27 cellular contexts compared by ENCODE assay signal in the genomic region with DNA sequence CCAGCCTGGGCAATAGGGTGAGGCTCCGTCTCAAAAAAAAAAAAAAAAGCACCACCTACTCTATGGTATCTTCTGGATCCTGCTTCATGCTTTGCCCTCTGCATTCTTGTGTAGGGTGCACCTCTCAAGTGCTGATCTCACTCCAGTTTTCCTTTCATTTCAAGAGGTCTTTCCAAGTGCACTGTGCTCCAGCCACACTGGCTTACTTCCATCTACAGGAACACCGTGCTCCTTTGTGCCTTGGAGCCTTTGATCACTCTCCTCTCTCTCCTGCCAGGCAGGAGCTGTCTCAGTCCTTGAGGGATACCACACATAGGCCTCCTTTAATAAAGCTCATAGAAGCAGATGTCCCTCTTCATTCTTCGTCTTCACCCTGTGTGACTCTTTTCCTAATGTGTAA. TPM values are rescaled to one million over a fixed set of nuclear protein-coding genes. Genes with fewer than 3 reads are reported as not detected.
"Had no signal": no experiment of that assay in that cellular context is flagged by ENCODE, and none has a peak within 500 bp of the region (broad histone marks: within the 10 kb centered on the region; RNA-seq: fewer than 3 reads in every experiment).

No MANE protein-coding gene starts in this region.

- H3K9me3 ChIP-seq: gastroesophageal sphincter, ovary, psoas muscle, right atrium auricular region, suprapubic skin, tibial nerve had no signal

- H3K27me3 Mint-ChIP-seq: activated CD4-positive, alpha-beta memory T cell treated with anti-CD3 and anti-CD28 coated beads for 36 hours; activated CD4-positive, alpha-beta T cell treated with anti-CD3 and anti-CD28 coated beads, Interleukin-2, amount 10 ng/mL, durations not matched to agents 24 days and 14 days; activated naive CD4-positive, alpha-beta T cell treated with anti-CD3 and anti-CD28 coated beads, Interleukin-2, amount 50 U/mL, for 24 hours; naive B cell; stimulated activated naive B cell treated with anti-CD40 and anti-IgM and Interleukin-4, amounts not matched to agents 10 μg/mL and 1 μg/mL and 100 μg/mL, for 72 hours had no signal

- ATAC-seq: activated naive CD8-positive, alpha-beta T cell treated with anti-CD3 and anti-CD28 coated beads, Interleukin-2, amount 50 U/mL, for 24 hours; gastroesophageal sphincter; psoas muscle; stimulated activated naive B cell treated with anti-CD40 and anti-IgM and Interleukin-4, amounts not matched to agents 10 μg/mL and 1 μg/mL and 100 μg/mL, for 72 hours had no signal

- H2AFZ ChIP-seq: hepatocyte had no signal

- DNase-seq: activated CD4-positive, alpha-beta memory T cell treated with anti-CD3 and anti-CD28 coated beads for 36 hours; activated CD4-positive, alpha-beta T cell treated with anti-CD3 and anti-CD28 coated beads, Interleukin-2, amount 10 ng/mL, durations not matched to agents 24 days and 14 days; activated CD4-positive, CD25-positive, alpha-beta regulatory T cell treated with anti-CD3 and anti-CD28 coated beads, Interleukin-2, amount 50 U/mL, for 72 hours; activated CD8-positive, alpha-beta memory T cell treated with anti-CD3 and anti-CD28 coated beads, Interleukin-2, amount 50 U/mL, for 4 hours; activated gamma-delta T cell; activated naive CD8-positive, alpha-beta T cell treated with anti-CD3 and anti-CD28 coated beads, Interleukin-2, amount 50 U/mL, for 24 hours; activated T-cell treated with anti-CD3 and anti-CD28 coated beads, Interleukin-2, amount 50 U/mL, for 1 hour; amygdala; caudate nucleus; mammary epithelial cell; naive B cell; nephron progenitor cell; psoas muscle; stimulated activated CD4-positive, alpha-beta T cell treated with anti-CD3 and anti-CD28 coated beads, Interleukin-15, amount 100 ng/mL, for 24 hours; stimulated activated CD4-positive, alpha-beta T cell treated with anti-CD3 and anti-CD28 coated beads, Interleukin-2, amount 100 ng/mL, for 24 hours; stimulated activated naive B cell treated with anti-CD40 and anti-IgM and Interleukin-4, amounts not matched to agents 10 μg/mL and 1 μg/mL and 100 μg/mL, for 72 hours had no signal

- H3K4me2 ChIP-seq: hepatocyte had no signal

- H3K4me1 ChIP-seq: gastroesophageal sphincter, psoas muscle, right atrium auricular region, suprapubic skin, tibial nerve had no signal

- H3K4me3 Mint-ChIP-seq: activated CD4-positive, alpha-beta memory T cell treated with anti-CD3 and anti-CD28 coated beads for 36 hours; activated CD4-positive, alpha-beta T cell treated with anti-CD3 and anti-CD28 coated beads, Interleukin-2, amount 10 ng/mL, durations not matched to agents 24 days and 14 days; activated naive CD4-positive, alpha-beta T cell treated with anti-CD3 and anti-CD28 coated beads, Interleukin-2, amount 50 U/mL, for 24 hours; activated naive CD8-positive, alpha-beta T cell treated with anti-CD3 and anti-CD28 coated beads, Interleukin-2, amount 50 U/mL, for 24 hours; activated T-helper 1 cell treated with anti-CD3 and anti-CD28 coated beads, Interleukin-12 subunit alpha, Interleukin-12 subunit beta, Interleukin-2, Interleukin-4 antibody, amounts not matched to agents 30 ng/mL and 10 ng/mL and 1 ng/mL, durations not matched to agents 14 hours and 24 hours and 36 hours; mesothelial cell of epicardium; nephron progenitor cell; stimulated activated naive B cell treated with anti-CD40 and anti-IgM and Interleukin-4, amounts not matched to agents 10 μg/mL and 1 μg/mL and 100 μg/mL, for 72 hours had no signal

- H3K27ac Mint-ChIP-seq: activated CD4-positive, alpha-beta memory T cell treated with anti-CD3 and anti-CD28 coated beads for 36 hours; activated CD4-positive, alpha-beta T cell treated with anti-CD3 and anti-CD28 coated beads, Interleukin-2, amount 10 ng/mL, durations not matched to agents 24 days and 14 days; activated naive CD8-positive, alpha-beta T cell treated with anti-CD3 and anti-CD28 coated beads, Interleukin-2, amount 50 U/mL, for 24 hours; activated T-helper 1 cell treated with anti-CD3 and anti-CD28 coated beads, Interleukin-12 subunit alpha, Interleukin-12 subunit beta, Interleukin-2, Interleukin-4 antibody, amounts not matched to agents 30 ng/mL and 10 ng/mL and 1 ng/mL, durations not matched to agents 14 hours and 24 hours and 36 hours; mesothelial cell of epicardium; nephron progenitor cell; stimulated activated naive B cell treated with anti-CD40 and anti-IgM and Interleukin-4, amounts not matched to agents 10 μg/mL and 1 μg/mL and 100 μg/mL, for 72 hours had no signal

- H3K4me1 Mint-ChIP-seq: mesothelial cell of epicardium; naive B cell; nephron progenitor cell; stimulated activated naive B cell treated with anti-CD40 and anti-IgM and Interleukin-4, amounts not matched to agents 10 μg/mL and 1 μg/mL and 100 μg/mL, for 72 hours had no signal

- H3K4me3 ChIP-seq: gastroesophageal sphincter, hepatocyte, ovary, psoas muscle, right atrium auricular region, suprapubic skin, tibial nerve had no signal

- H3K27ac ChIP-seq: gastroesophageal sphincter, hepatocyte, ovary, psoas muscle, right atrium auricular region, suprapubic skin, tibial nerve had no signal

- H3K27me3 ChIP-seq: gastroesophageal sphincter, hepatocyte, ovary, right atrium auricular region, suprapubic skin had no signal

- H3K36me3 ChIP-seq: gastroesophageal sphincter, ovary, right atrium auricular region, suprapubic skin, tibial nerve had no signal

- H3K36me3 Mint-ChIP-seq: activated CD4-positive, alpha-beta memory T cell treated with anti-CD3 and anti-CD28 coated beads for 36 hours; activated naive CD4-positive, alpha-beta T cell treated with anti-CD3 and anti-CD28 coated beads, Interleukin-2, amount 50 U/mL, for 24 hours; mesothelial cell of epicardium; naive B cell; stimulated activated naive B cell treated with anti-CD40 and anti-IgM and Interleukin-4, amounts not matched to agents 10 μg/mL and 1 μg/mL and 100 μg/mL, for 72 hours had no signal

- H3K9me3 Mint-ChIP-seq: activated CD4-positive, alpha-beta T cell treated with anti-CD3 and anti-CD28 coated beads, Interleukin-2, amount 10 ng/mL, durations not matched to agents 24 days and 14 days; activated naive CD4-positive, alpha-beta T cell treated with anti-CD3 and anti-CD28 coated beads, Interleukin-2, amount 50 U/mL, for 24 hours; mesothelial cell of epicardium; nephron progenitor cell had no signal

- H3K79me2 ChIP-seq: hepatocyte had no signal

RNA-seq across cellular contexts. Expression of a gene that starts 55.4 kb away (rescaled TPM):
- total RNA-seq: activated CD8-positive, alpha-beta memory T cell treated with anti-CD3 and anti-CD28 coated beads for 36 hours; endothelial cell of umbilical vein; right atrium auricular region had no signal
- polyA plus RNA-seq: endothelial cell of umbilical vein, mammary epithelial cell had no signal
